Comparison of ENCODE assay signal across 27 cellular contexts in genomic region chr14:104081493-104081835, GRCh38. TPM values are rescaled to one million over a fixed set of nuclear protein-coding genes. Genes with fewer than 3 reads are reported as not detected.
"Had no signal": no experiment of that assay in that cellular context is flagged by ENCODE, and none has a peak within 500 bp of the region (broad histone marks: within the 10 kb centered on the region; RNA-seq: fewer than 3 reads in every experiment).

No MANE protein-coding gene starts in this region.

- H3K36me3 Mint-ChIP-seq: neural progenitor cell; stimulated activated memory B cell treated with anti-CD40 and anti-IgM and Interleukin-4, amounts not matched to agents 10 μg/mL and 1 μg/mL and 100 μg/mL, for 72 hours; type B pancreatic cell had no signal

- H2AFZ ChIP-seq: neural progenitor cell had no signal

- H3K36me3 ChIP-seq: gastroesophageal sphincter, heart right ventricle, left lung, neural progenitor cell, ovary, sigmoid colon, spleen, thyroid gland had no signal

- H3K27ac Mint-ChIP-seq: dendritic cell treated with granulocyte-macrophage colony-stimulating factor and Interleukin-4, amounts not matched to agents 40 ng/mL and 50 ng/mL, for 4 days; nephron; neural progenitor cell; stimulated activated memory B cell treated with anti-CD40 and anti-IgM and Interleukin-4, amounts not matched to agents 10 μg/mL and 1 μg/mL and 100 μg/mL, for 72 hours; type B pancreatic cell had no signal

- H3K9me3 ChIP-seq: gastroesophageal sphincter, heart right ventricle, left lung, ovary, psoas muscle, sigmoid colon, spleen, thyroid gland had no signal

- H3K4me2 ChIP-seq: neural progenitor cell had no signal

- H3K27ac ChIP-seq: epithelial cell of prostate, gastroesophageal sphincter, heart right ventricle, left lung, neural progenitor cell, ovary, psoas muscle, sigmoid colon, spleen, thyroid gland had no signal

- H3K4me3 Mint-ChIP-seq: dendritic cell treated with granulocyte-macrophage colony-stimulating factor and Interleukin-4, amounts not matched to agents 40 ng/mL and 50 ng/mL, for 4 days; nephron; neural progenitor cell; stimulated activated memory B cell treated with anti-CD40 and anti-IgM and Interleukin-4, amounts not matched to agents 10 μg/mL and 1 μg/mL and 100 μg/mL, for 72 hours; stimulated activated naive CD8-positive, alpha-beta T cell treated with anti-CD3 and anti-CD28 coated beads, Interleukin-15, amount 100 ng/mL, for 72 hours; type B pancreatic cell had no signal

- H3K9ac ChIP-seq: neural progenitor cell had no signal

- H3K9me3 Mint-ChIP-seq: dendritic cell treated with granulocyte-macrophage colony-stimulating factor and Interleukin-4, amounts not matched to agents 40 ng/mL and 50 ng/mL, for 4 days; nephron; neural progenitor cell; stimulated activated memory B cell treated with anti-CD40 and anti-IgM and Interleukin-4, amounts not matched to agents 10 μg/mL and 1 μg/mL and 100 μg/mL, for 72 hours; stimulated activated naive CD8-positive, alpha-beta T cell treated with anti-CD3 and anti-CD28 coated beads, Interleukin-15, amount 100 ng/mL, for 72 hours; type B pancreatic cell had no signal

- ATAC-seq: esophagus mucosa; gastroesophageal sphincter; heart right ventricle; left cardiac atrium; left lung; psoas muscle; right cardiac atrium; stimulated activated memory B cell treated with anti-CD40 and anti-IgM and Interleukin-4, amounts not matched to agents 10 μg/mL and 1 μg/mL and 100 μg/mL, for 72 hours; stimulated activated naive CD8-positive, alpha-beta T cell treated with anti-CD3 and anti-CD28 coated beads, Interleukin-15, amount 100 ng/mL, for 72 hours had no signal

- H3K27me3 ChIP-seq: ovary, thyroid gland had no signal

- DNase-seq: cerebellar nuclear complex; foreskin fibroblast; heart right ventricle; hippocampal formation; left lung; mesenchymal stem cell; midbrain; nucleus accumbens; sigmoid colon; spleen; stimulated activated CD4-positive, alpha-beta T cell treated with anti-CD3 and anti-CD28 coated beads, Interleukin-4, amount 100 ng/mL, for 4 hours; stimulated activated naive CD8-positive, alpha-beta T cell treated with anti-CD3 and anti-CD28 coated beads, Interleukin-15, amount 100 ng/mL, for 72 hours; thyroid gland had no signal

- H3K4me1 ChIP-seq: left lung, neural progenitor cell had no signal

- H3K4me3 ChIP-seq: gastroesophageal sphincter, heart right ventricle, left lung, neural progenitor cell, ovary, psoas muscle, sigmoid colon, spleen, thyroid gland had no signal

RNA-seq across cellular contexts. Expression of gene ASPG, which starts 4.0 kb away (rescaled TPM):
- total RNA-seq: kidney epithelial cell, lung microvascular endothelial cell had no signal
